23 cellular contexts compared by ENCODE assay signal in genomic region chr6:41441598-41442205, GRCh38.
A peak's percentile ranks its signal among the peaks of the same experiment; 100 is the strongest.
DNase-seq lines count a peak whose midpoint lies in the region; ATAC-seq and TF ChIP-seq lines count a peak whose summit lies in the region.
"Had no signal": no experiment of that assay in that cellular context is flagged by ENCODE, and none has a peak within 500 bp of the region (broad histone marks: within the 10 kb centered on the region; RNA-seq: fewer than 3 reads in every experiment).

No MANE protein-coding gene starts in this region.

- DNase-seq in activated naive CD4-positive, alpha-beta T cell treated with anti-CD3 and anti-CD28 coated beads, Interleukin-2, amount 10 ng/mL, durations not matched to agents 7 days and 5 days, result peak; percentile 47
- no peak for DNase-seq in activated naive CD4-positive, alpha-beta T cell treated with Interleukin-2 at 50 U/mL for 16 hours
- DNase-seq in T-cell (no peak), lower lobe of right lung (peak; percentile 8), thyroid gland (peak; percentile 29 to 58), Peyer's patch (no peak), chondrocyte (ENCODE audit: low spot score) (no peak), nucleus accumbens (lab: John Stamatoyannopoulos, UW) (no peak)
- DNase-seq: activated CD8-positive, alpha-beta memory T cell treated with anti-CD3 and anti-CD28 coated beads for 24 hours; activated gamma-delta T cell treated with Interleukin-2 at 50 U/mL for 16 hours; body of pancreas; Caco-2; H9; mesenchymal stem cell; MM.1S; NCI-H1694; NCI-H345; NK-92 treated with Interleukin-12 subunit alpha and Interleukin-12 subunit beta, amount 100 ng/mL, for 24 hours; stimulated activated naive B cell treated with anti-CD40 and anti-IgM and Interleukin-4, amounts not matched to agents 10 μg/mL and 1 μg/mL and 100 μg/mL, for 72 hours; trophoblast cell had no signal

- ATAC-seq in T-cell (replicated peaks in 1 of 4) (peak; percentile 28 to 62 (median 54)), lower lobe of right lung (no peak)
- ATAC-seq: body of pancreas; stimulated activated naive B cell treated with anti-CD40 and anti-IgM and Interleukin-4, amounts not matched to agents 10 μg/mL and 1 μg/mL and 100 μg/mL, for 72 hours had no signal

- CTCF ChIA-PET in activated naive CD4-positive, alpha-beta T cell treated with anti-CD3 and anti-CD28 coated beads, Interleukin-2, amount 10 ng/mL, durations not matched to agents 7 days and 5 days (lab: Charles Lee), result interaction anchor here (0.9 kb wide), 1 partner anchor 101 kb away, joined by 3 read pairs; no protein-coding TSS in a partner anchor
- CTCF ChIA-PET in T-cell (lab: Charles Lee), result no interaction called here

- 56 to 60% methylated on average over 7 of the region's 7 CpGs for WGBS in thyroid gland, 2 donors

- peaks cover 2% of the 10 kb centered on the region for H3K36me3 Mint-ChIP-seq in activated naive CD4-positive, alpha-beta T cell treated with anti-CD3 and anti-CD28 coated beads, Interleukin-2, amount 10 ng/mL, durations not matched to agents 7 days and 5 days
- H3K36me3 Mint-ChIP-seq in T-cell, result no peaks in the 10 kb centered on the region
- peaks cover 5% of the 10 kb centered on the region for H3K36me3 Mint-ChIP-seq in chondrocyte (ENCODE audit: low read depth)
- H3K36me3 Mint-ChIP-seq: stimulated activated naive B cell treated with anti-CD40 and anti-IgM and Interleukin-4, amounts not matched to agents 10 μg/mL and 1 μg/mL and 100 μg/mL, for 72 hours had no signal

- no peaks in the 10 kb centered on the region for H3K9me3 ChIP-seq in lower lobe of right lung
- H3K9me3 ChIP-seq in thyroid gland, result no peaks in the 10 kb centered on the region
- no peaks in the 10 kb centered on the region for H3K9me3 ChIP-seq in Peyer's patch
- H3K9me3 ChIP-seq: body of pancreas, Caco-2, neutrophil had no signal

- H3K27ac Mint-ChIP-seq in activated naive CD4-positive, alpha-beta T cell treated with anti-CD3 and anti-CD28 coated beads, Interleukin-2, amount 10 ng/mL, durations not matched to agents 7 days and 5 days, result peak overlapping the region; percentile 71
- H3K27ac Mint-ChIP-seq in T-cell (peak overlapping the region; percentile 65 to 78), chondrocyte (ENCODE audit: unreplicated experiment) (no peak overlapping the region)
- H3K27ac Mint-ChIP-seq: H9 had no signal

- H3K4me3 ChIP-seq in lower lobe of right lung (no peak overlapping the region), thyroid gland (replicated peaks in 1 of 3) (no peak overlapping the region), Peyer's patch (no peak overlapping the region)
- H3K4me3 ChIP-seq: body of pancreas, coronary artery, hepatocyte had no signal

- intact Hi-C loops in lower lobe of right lung (cut with DNase I) (no loop called here), thyroid gland (cut with DNase I) (no loop called here)

- TF ChIP-seq POLR2A in thyroid gland (IDR thresholded peaks at IDR 0.05) (no peak), Peyer's patch (IDR thresholded peaks at IDR 0.05) (no peak)

- POLR2A ChIA-PET in T-cell (lab: Charles Lee), result no interaction called here

- peak overlapping the region; percentile 47 for H3K4me3 Mint-ChIP-seq in activated naive CD4-positive, alpha-beta T cell treated with anti-CD3 and anti-CD28 coated beads, Interleukin-2, amount 10 ng/mL, durations not matched to agents 7 days and 5 days
- H3K4me3 Mint-ChIP-seq in T-cell, result peak overlapping the region; percentile 17 to 72 (median 53)
- H3K4me3 Mint-ChIP-seq in chondrocyte (ENCODE audit: unreplicated experiment), result no peak overlapping the region

- no peak for TF ChIP-seq CTCF in lower lobe of right lung (IDR thresholded peaks at IDR 0.05)
- TF ChIP-seq CTCF in thyroid gland (IDR thresholded peaks at IDR 0.05), result no peak
- TF ChIP-seq CTCF in Peyer's patch (IDR thresholded peaks at IDR 0.05), result no peak
- no peak for TF ChIP-seq CTCF in chondrocyte (IDR thresholded peaks at IDR 0.05)

- H3K27ac ChIP-seq in lower lobe of right lung (no peak overlapping the region), thyroid gland (peak overlapping the region in 1 of 3 donors; percentile 66), Peyer's patch (no peak overlapping the region)
- H3K27ac ChIP-seq: body of pancreas, coronary artery, neutrophil had no signal

- H3K4me1 Mint-ChIP-seq in activated naive CD4-positive, alpha-beta T cell treated with anti-CD3 and anti-CD28 coated beads, Interleukin-2, amount 10 ng/mL, durations not matched to agents 7 days and 5 days, result peaks cover 49% of the 10 kb centered on the region
- peaks cover 42 to 48% (median 43%) of the 10 kb centered on the region in 3 donors for H3K4me1 Mint-ChIP-seq in T-cell
- H3K4me1 Mint-ChIP-seq in chondrocyte (ENCODE audit: low read depth), result peaks cover 15% of the 10 kb centered on the region

- H3K9me3 Mint-ChIP-seq in activated naive CD4-positive, alpha-beta T cell treated with anti-CD3 and anti-CD28 coated beads, Interleukin-2, amount 10 ng/mL, durations not matched to agents 7 days and 5 days, result no peaks in the 10 kb centered on the region
- H3K9me3 Mint-ChIP-seq in T-cell (no peaks in the 10 kb centered on the region), chondrocyte (ENCODE audit: low read depth) (no peaks in the 10 kb centered on the region)
- H3K9me3 Mint-ChIP-seq: H9 had no signal

- H3K27me3 ChIP-seq in lower lobe of right lung (ENCODE audit: low read depth) (peaks cover 18% of the 10 kb centered on the region), thyroid gland (no peaks in the 10 kb centered on the region), Peyer's patch (no peaks in the 10 kb centered on the region)
- H3K27me3 ChIP-seq: body of pancreas, hepatocyte had no signal

- H3K36me3 ChIP-seq in lower lobe of right lung (no peaks in the 10 kb centered on the region), thyroid gland (no peaks in the 10 kb centered on the region), Peyer's patch (no peaks in the 10 kb centered on the region)
- H3K36me3 ChIP-seq: neutrophil had no signal

- H3K27me3 Mint-ChIP-seq in activated naive CD4-positive, alpha-beta T cell treated with anti-CD3 and anti-CD28 coated beads, Interleukin-2, amount 10 ng/mL, durations not matched to agents 7 days and 5 days, result peaks cover 88% of the 10 kb centered on the region
- H3K27me3 Mint-ChIP-seq in T-cell (peaks cover 4 to 20% of the 10 kb centered on the region in 2 donors), chondrocyte (ENCODE audit: low read depth) (peaks cover 21% of the 10 kb centered on the region)

- H3K4me1 ChIP-seq in lower lobe of right lung, result peaks cover 13% of the 10 kb centered on the region
- H3K4me1 ChIP-seq in thyroid gland, result peaks cover 15 to 24% of the 10 kb centered on the region in 2 donors
- H3K4me1 ChIP-seq in Peyer's patch, result peaks cover 0 to 24% (median 5%) of the 10 kb centered on the region in 4 donors
- H3K4me1 ChIP-seq: Caco-2 had no signal

Comparison
In these comparisons a context has a peak if more than half of its experiments do, and no peak if none do; other contexts are left out.
1. DNase-seq: peak in activated naive CD4-positive, alpha-beta T cell treated with anti-CD3 and anti-CD28 coated beads, Interleukin-2, amount 10 ng/mL, durations not matched to agents 7 days and 5 days (single experiment), lower lobe of right lung (single experiment) and thyroid gland (2 of 2); none in activated naive CD4-positive, alpha-beta T cell treated with Interleukin-2 at 50 U/mL for 16 hours (single experiment), T-cell (0 of 34), Peyer's patch (0 of 3), chondrocyte (single experiment) and nucleus accumbens (0 of 56).
2. ATAC-seq: peak in T-cell (4 of 4); none in lower lobe of right lung (0 of 2).